8 cellular contexts compared by ENCODE assay signal in the genomic region with DNA sequence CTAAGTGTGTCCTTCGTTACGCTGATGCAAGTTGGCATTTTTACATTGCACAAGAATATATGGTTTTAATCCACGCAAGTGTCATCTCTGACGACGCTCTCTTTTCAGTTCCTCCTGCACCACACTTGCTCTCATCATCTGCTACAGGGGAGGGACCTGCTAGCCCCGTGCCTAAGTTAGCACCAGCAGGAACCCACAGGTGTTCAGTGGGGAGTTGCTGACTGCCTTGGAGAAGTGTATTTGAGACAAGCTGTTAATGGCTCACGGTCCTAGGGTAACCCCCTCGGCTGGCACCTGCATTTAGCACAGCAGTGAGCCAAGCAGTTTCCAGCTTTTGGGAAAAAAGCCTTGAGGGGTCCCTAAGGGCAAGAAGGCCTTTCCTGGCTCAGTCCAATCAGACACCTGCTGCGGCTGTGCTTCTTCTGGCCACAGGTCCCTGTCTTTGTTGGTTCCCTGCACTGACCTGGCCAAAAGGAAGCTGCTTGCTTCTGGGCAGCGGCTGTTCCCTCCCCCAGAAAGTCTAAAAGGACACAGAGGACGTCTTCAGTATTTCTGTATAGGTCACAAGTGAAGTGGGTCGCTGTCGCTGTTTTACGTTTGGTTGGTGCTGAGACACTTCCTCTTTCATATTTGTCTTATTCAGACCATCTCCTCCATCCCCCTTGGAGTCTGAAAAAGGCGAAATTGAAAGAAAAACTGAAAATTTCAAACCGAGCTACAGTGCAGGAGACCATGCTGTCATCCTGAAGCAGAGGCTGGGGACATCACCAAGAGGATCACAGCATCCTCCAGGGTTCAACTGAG. TPM values are rescaled to one million over a fixed set of nuclear protein-coding genes. Genes with fewer than 3 reads are reported as not detected.
DNase-seq lines count a peak whose midpoint lies in the region; ATAC-seq and TF ChIP-seq lines count a peak whose summit lies in the region.
"Not testable (repeated sequence)": the region's sequence is repeated elsewhere in the genome, so short reads cannot be mapped to it uniquely, and the experiment has no call there.
"Had no signal": no experiment of that assay in that cellular context is flagged by ENCODE, and none has a peak within 500 bp of the region (broad histone marks: within the 10 kb centered on the region; RNA-seq: fewer than 3 reads in every experiment).

No MANE protein-coding gene starts in this region.

- intact Hi-C loops in posterior vena cava (cut with DNase I): not testable (repeated sequence)

- H3K9ac ChIP-seq in endodermal cell (ENCODE audit: extremely low read depth, low read length, poor library complexity, severe bottlenecking): not testable (repeated sequence)

- H3K4me1 ChIP-seq in endodermal cell (ENCODE audit: control insufficient read depth, insufficient read depth, low read length): not testable (repeated sequence)

- not testable (repeated sequence) for H3K36me3 ChIP-seq in endodermal cell (ENCODE audit: control insufficient read depth, insufficient read depth, low read length)

- H3K27me3 Mint-ChIP-seq in endodermal cell (ENCODE audit: insufficient read depth): not testable (repeated sequence)

- H3K27me3 ChIP-seq in endodermal cell (ENCODE audit: control insufficient read depth, insufficient read depth, low read length, poor library complexity, severe bottlenecking): not testable (repeated sequence)

- H3K27ac ChIP-seq in endodermal cell (ENCODE audit: low read depth, low read length): not testable (repeated sequence)

- 76 to 95% methylated on average over 8 to 15 of the region's 16 CpGs for WGBS in endodermal cell (ENCODE audit: insufficient coverage in 1 of 2, insufficient read length in 1 of 2), 2 experiments

- not testable (repeated sequence) for H3K36me3 Mint-ChIP-seq in endodermal cell (ENCODE audit: low read depth)

- not testable (repeated sequence) for H3K4me3 ChIP-seq in endodermal cell (ENCODE audit: low read length)

- DNase-seq in OCI-M1 (lab: John Stamatoyannopoulos, UW) (peak; percentile 88), endodermal cell (peak; percentile 80), posterior vena cava (ENCODE audit: low spot score) (peak; percentile 83)
- DNase-seq in activated T-cell treated with anti-CD3 and anti-CD28 coated beads, Interleukin-2, amount 50 U/mL, for 1 hour: peak; percentile 51

- not testable (repeated sequence) for H3K4me3 Mint-ChIP-seq in endodermal cell

- not testable (repeated sequence) for TF ChIP-seq CTCF in endodermal cell (conservative IDR thresholded peaks at IDR 0.05)

- H3K9me3 Mint-ChIP-seq in endodermal cell: not testable (repeated sequence)

- ATAC-seq in GM18519 (IDR thresholded peaks at IDR 0.05; ENCODE audit: low FRiP score, unreplicated experiment) (peak; percentile 81), GM21529 (IDR thresholded peaks at IDR 0.05; ENCODE audit: unreplicated experiment) (peak; percentile 69), HG03196 (IDR thresholded peaks at IDR 0.05; ENCODE audit: unreplicated experiment) (peak; percentile 72)

- not testable (repeated sequence) for H3K9me3 ChIP-seq in endodermal cell (ENCODE audit: control insufficient read depth, low read length)

- not testable (repeated sequence) for H3K4me1 Mint-ChIP-seq in endodermal cell

- H3K27ac Mint-ChIP-seq in endodermal cell: not testable (repeated sequence)

RNA-seq across cellular contexts. Expression of a gene that starts 10.3 kb away (rescaled TPM):
- total RNA-seq in endodermal cell: 10 to 100 TPM; 64.0 to 89.4 TPM
- 88.9 TPM for polyA plus RNA-seq in endodermal cell (2013, experiment 1 of 2)
- polyA plus RNA-seq in endodermal cell (2013, experiment 2 of 2): 86.9 TPM
- total RNA-seq in posterior vena cava: 10 to 100 TPM; 43.4 to 58.9 TPM

RNA-seq across cellular contexts. Expression of a gene that starts 53.4 kb away (rescaled TPM):
- total RNA-seq in endodermal cell (under 1 TPM; 0.18 to 0.58 TPM), posterior vena cava (1 to 10 TPM; 1.7 to 1.9 TPM)
- polyA plus RNA-seq in endodermal cell (2013, experiment 1 of 2): 0.32 TPM
- 0.37 TPM for polyA plus RNA-seq in endodermal cell (2013, experiment 2 of 2)
- total RNA-seq: epithelial cell of proximal tubule had no signal

RNA-seq across cellular contexts. Expression of a gene that starts 53.7 kb away (rescaled TPM):
- total RNA-seq in endodermal cell (10 to 100 TPM in 1 of 2 donors, 1 to 10 TPM in 1; 4.4 to 14.1 TPM), posterior vena cava (1 to 10 TPM; 5.7 to 7.5 TPM)
- polyA plus RNA-seq in endodermal cell (2013, experiment 1 of 2): 6.2 TPM
- 5.0 TPM for polyA plus RNA-seq in endodermal cell (2013, experiment 2 of 2)
